34 cellular contexts compared by ENCODE assay signal in genomic region chr11:44851496-44851895, GRCh38.
"Had no signal": no experiment of that assay in that cellular context is flagged by ENCODE, and none has a peak within 500 bp of the region (broad histone marks: within the 10 kb centered on the region; RNA-seq: fewer than 3 reads in every experiment).

No MANE protein-coding gene starts in this region.

- H3K4me3 ChIP-seq: lower lobe of right lung, ovary, prostate gland, sigmoid colon, thoracic aorta, uterus had no signal

- H3K27ac Mint-ChIP-seq: activated CD4-positive, alpha-beta memory T cell treated with anti-CD3 and anti-CD28 coated beads for 36 hours; activated CD4-positive, alpha-beta T cell treated with anti-CD3 and anti-CD28 coated beads, Interleukin-2, amount 10 ng/mL, durations not matched to agents 24 days and 14 days; activated naive CD4-positive, alpha-beta T cell treated with anti-CD3 and anti-CD28 coated beads, Interleukin-2, amount 10 ng/mL, durations not matched to agents 7 days and 5 days; activated T-helper 1 cell treated with anti-CD3 and anti-CD28 coated beads, Interleukin-12 subunit alpha, Interleukin-12 subunit beta, Interleukin-2, Interleukin-4 antibody, amounts not matched to agents 30 ng/mL and 10 ng/mL and 1 ng/mL, durations not matched to agents 14 hours and 24 hours and 36 hours; immature natural killer cell; natural killer cell; stimulated activated effector memory CD8-positive, alpha-beta T cell treated with anti-CD3 and anti-CD28 coated beads, Interleukin-12 subunit alpha, Interleukin-12 subunit beta, amount 100 ng/mL, for 72 hours; stimulated activated naive CD8-positive, alpha-beta T cell treated with anti-CD3 and anti-CD28 coated beads, Interleukin-15, Interleukin-2, amounts not matched to agents 100 ng/mL and 50 ng/mL, for 24 hours had no signal

- DNase-seq: activated CD4-positive, alpha-beta memory T cell treated with anti-CD3 and anti-CD28 coated beads for 36 hours; activated CD4-positive, alpha-beta T cell treated with anti-CD3 and anti-CD28 coated beads, Interleukin-2, amount 10 ng/mL, durations not matched to agents 24 days and 14 days; activated CD8-positive, alpha-beta memory T cell treated with anti-CD3 and anti-CD28 coated beads, Interleukin-2, amount 50 U/mL, for 4 hours; activated gamma-delta T cell; activated naive CD4-positive, alpha-beta T cell treated with anti-CD3 and anti-CD28 coated beads, Interleukin-2, amount 10 ng/mL, durations not matched to agents 7 days and 5 days; activated T-cell treated with anti-CD3 and anti-CD28 coated beads, Interleukin-2, amount 50 U/mL, for 1 hour; amniotic stem cell; cortex of kidney; effector memory CD8-positive, alpha-beta T cell; foreskin fibroblast; head of caudate nucleus; hypothalamus; immature natural killer cell; kidney glomerular epithelial cell; lower lobe of right lung; mesendoderm; natural killer cell; ovary; retina; sigmoid colon; small intestine; stimulated activated CD4-positive, alpha-beta T cell treated with anti-CD3 and anti-CD28 coated beads, Interleukin-4, amount 100 ng/mL, for 24 hours; T-helper 9 cell; trophoblast cell; uterus; WERI-Rb-1 had no signal

- H3K9me3 ChIP-seq: neutrophil, ovary, prostate gland, sigmoid colon, thoracic aorta, uterus had no signal

- H3K27me3 Mint-ChIP-seq: activated CD4-positive, alpha-beta memory T cell treated with anti-CD3 and anti-CD28 coated beads for 36 hours; activated naive CD4-positive, alpha-beta T cell treated with anti-CD3 and anti-CD28 coated beads, Interleukin-2, amount 10 ng/mL, durations not matched to agents 7 days and 5 days had no signal

- H3K4me1 Mint-ChIP-seq: activated naive CD4-positive, alpha-beta T cell treated with anti-CD3 and anti-CD28 coated beads, Interleukin-2, amount 10 ng/mL, durations not matched to agents 7 days and 5 days; immature natural killer cell had no signal

- H3K36me3 Mint-ChIP-seq: stimulated activated effector memory CD8-positive, alpha-beta T cell treated with anti-CD3 and anti-CD28 coated beads, Interleukin-12 subunit alpha, Interleukin-12 subunit beta, amount 100 ng/mL, for 72 hours had no signal

- H3K36me3 ChIP-seq: lower lobe of right lung, neutrophil, ovary, prostate gland, thoracic aorta, uterus had no signal

- H3K27me3 ChIP-seq: neutrophil, ovary, sigmoid colon, uterus had no signal

- H3K27ac ChIP-seq: lower lobe of right lung, neutrophil, ovary, prostate gland, thoracic aorta, uterus, WERI-Rb-1 had no signal

- ATAC-seq: activated CD4-positive, CD25-positive, alpha-beta regulatory T cell treated with anti-CD3 and anti-CD28 coated beads, Interleukin-2, amount 50 U/mL, for 24 hours; effector memory CD8-positive, alpha-beta T cell; left lobe of liver; lower lobe of right lung; natural killer cell; stimulated activated effector memory CD8-positive, alpha-beta T cell treated with anti-CD3 and anti-CD28 coated beads, Interleukin-12 subunit alpha, Interleukin-12 subunit beta, amount 100 ng/mL, for 72 hours had no signal

- H3K4me1 ChIP-seq: lower lobe of right lung, prostate gland had no signal

- H3K4me3 Mint-ChIP-seq: activated CD4-positive, alpha-beta memory T cell treated with anti-CD3 and anti-CD28 coated beads for 36 hours; activated CD4-positive, alpha-beta T cell treated with anti-CD3 and anti-CD28 coated beads, Interleukin-2, amount 10 ng/mL, durations not matched to agents 24 days and 14 days; activated naive CD4-positive, alpha-beta T cell treated with anti-CD3 and anti-CD28 coated beads, Interleukin-2, amount 10 ng/mL, durations not matched to agents 7 days and 5 days; activated T-helper 1 cell treated with anti-CD3 and anti-CD28 coated beads, Interleukin-12 subunit alpha, Interleukin-12 subunit beta, Interleukin-2, Interleukin-4 antibody, amounts not matched to agents 30 ng/mL and 10 ng/mL and 1 ng/mL, durations not matched to agents 14 hours and 24 hours and 36 hours; effector memory CD8-positive, alpha-beta T cell; immature natural killer cell; natural killer cell; stimulated activated effector memory CD8-positive, alpha-beta T cell treated with anti-CD3 and anti-CD28 coated beads, Interleukin-12 subunit alpha, Interleukin-12 subunit beta, amount 100 ng/mL, for 72 hours; stimulated activated naive CD8-positive, alpha-beta T cell treated with anti-CD3 and anti-CD28 coated beads, Interleukin-15, Interleukin-2, amounts not matched to agents 100 ng/mL and 50 ng/mL, for 24 hours had no signal
